Comparison of ENCODE assay signal across 19 cellular contexts in the genomic region with DNA sequence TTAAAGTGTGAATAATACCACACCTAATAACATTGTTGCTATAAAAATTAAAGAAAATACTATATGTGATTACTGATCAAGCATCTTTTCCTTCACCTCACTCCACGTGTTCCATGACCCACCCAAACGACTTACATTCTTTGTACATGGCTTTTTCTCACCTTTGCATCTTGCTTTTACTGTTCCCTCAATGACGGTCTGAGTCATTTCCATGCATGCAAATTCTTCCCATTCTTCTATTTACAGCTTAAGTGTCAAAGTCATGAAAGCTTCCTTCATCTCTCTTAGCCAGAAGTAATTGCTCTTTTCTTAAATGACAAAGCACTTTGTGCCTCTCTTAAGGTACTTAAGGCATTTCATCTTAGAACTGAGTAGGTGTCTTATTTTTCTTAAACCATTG.
"Had no signal": no experiment of that assay in that cellular context is flagged by ENCODE, and none has a peak within 500 bp of the region (broad histone marks: within the 10 kb centered on the region; RNA-seq: fewer than 3 reads in every experiment).

No MANE protein-coding gene starts in this region.

- H3K27me3 ChIP-seq: foreskin keratinocyte, hepatocyte, thyroid gland had no signal

- H3K9me3 ChIP-seq: thyroid gland had no signal

- H3K36me3 ChIP-seq: thyroid gland had no signal

- H3K27ac ChIP-seq: epithelial cell of prostate, foreskin keratinocyte, hepatocyte, thyroid gland had no signal

- H3K4me1 ChIP-seq: foreskin keratinocyte, thyroid gland had no signal

- ATAC-seq: activated CD4-positive, CD25-positive, alpha-beta regulatory T cell treated with anti-CD3 and anti-CD28 coated beads, Interleukin-2, amount 50 U/mL, for 24 hours; activated CD8-positive, alpha-beta T cell treated with anti-CD3 and anti-CD28 coated beads, Interleukin-2, amount 10 ng/mL, durations not matched to agents 7 days and 5 days; activated T-cell treated with anti-CD3 and anti-CD28 coated beads, Interleukin-2, amount 50 U/mL, for 4 hours; effector memory CD8-positive, alpha-beta T cell; foreskin keratinocyte; T-cell had no signal

- H3K4me3 ChIP-seq: hepatocyte, lung, thyroid gland had no signal

- DNase-seq: activated CD4-positive, alpha-beta T cell treated with anti-CD3 and anti-CD28 coated beads, Interleukin-2, amount 10 ng/mL, durations not matched to agents 7 days and 5 days; activated CD8-positive, alpha-beta T cell treated with anti-CD3 and anti-CD28 coated beads, Interleukin-2, amount 10 ng/mL, durations not matched to agents 7 days and 5 days; activated naive CD4-positive, alpha-beta T cell treated with anti-CD3 and anti-CD28 coated beads for 36 hours; activated T-cell treated with anti-CD3 and anti-CD28 coated beads, Interleukin-2, amount 50 U/mL, for 4 hours; anterior cingulate cortex; effector memory CD8-positive, alpha-beta T cell; foreskin keratinocyte; midbrain; nephron progenitor cell; nucleus accumbens; retina; stimulated activated CD4-positive, alpha-beta T cell treated with anti-CD3 and anti-CD28 coated beads, Interleukin-2, amount 100 ng/mL, for 24 hours; stimulated activated naive CD4-positive, alpha-beta T cell treated with Interleukin-2 at 50 U/mL for 16 hours; T-cell; thyroid gland had no signal
